In genomic region chr6:39113788-39114187, GRCh38 we compare ENCODE assay signal across 9 cellular contexts. TPM values are rescaled to one million over a fixed set of nuclear protein-coding genes. Genes with fewer than 3 reads are reported as not detected.
A peak's percentile ranks its signal among the peaks of the same experiment; 100 is the strongest.
DNase-seq lines count a peak whose midpoint lies in the region; ATAC-seq and TF ChIP-seq lines count a peak whose summit lies in the region.
"Had no signal": no experiment of that assay in that cellular context is flagged by ENCODE, and none has a peak within 500 bp of the region (broad histone marks: within the 10 kb centered on the region; RNA-seq: fewer than 3 reads in every experiment).

No MANE protein-coding gene starts in this region.

- H3K9me3 ChIP-seq in CD8-positive, alpha-beta T cell (ENCODE audit: low read length), result no peaks in the 10 kb centered on the region

- no peak overlapping the region for H3K27ac ChIP-seq in CD8-positive, alpha-beta T cell (ENCODE audit: low read depth, low read length)

- H3K27me3 ChIP-seq in CD8-positive, alpha-beta T cell (ENCODE audit: insufficient read depth, low read length), result no peaks in the 10 kb centered on the region

- peaks cover 23% of the 10 kb centered on the region for H3K36me3 Mint-ChIP-seq in CD8-positive, alpha-beta T cell
- peaks cover 7% of the 10 kb centered on the region for H3K36me3 Mint-ChIP-seq in central memory CD8-positive, alpha-beta T cell (ENCODE audit: insufficient read depth)
- peaks cover 22% of the 10 kb centered on the region for H3K36me3 Mint-ChIP-seq in nephron progenitor cell (ENCODE audit: low read depth)

- ATAC-seq in CD8-positive, alpha-beta T cell, result no peak
- no peak for ATAC-seq in central memory CD8-positive, alpha-beta T cell (replicated peaks; ENCODE audit: extremely low read depth, poor library complexity, severe bottlenecking)
- no peak for ATAC-seq in esophagus mucosa

- CTCF ChIA-PET in CD8-positive, alpha-beta T cell (lab: Charles Lee), result interaction anchor here (2.0 kb wide), 1 partner anchor 11 kb away, joined by 7 read pairs; no protein-coding TSS in a partner anchor

- H3K36me3 ChIP-seq in CD8-positive, alpha-beta T cell (ENCODE audit: insufficient read depth, low read length), result no peaks in the 10 kb centered on the region

- peak overlapping the region; percentile 71 for H3K4me3 ChIP-seq in CD8-positive, alpha-beta T cell (ENCODE audit: low read depth, low read length)

- POLR2A ChIA-PET in CD8-positive, alpha-beta T cell (lab: Charles Lee), result no interaction called here

- DNase-seq in CD8-positive, alpha-beta T cell, result no peak
- DNase-seq in KBM-7 (peak; percentile 14), nephron progenitor cell (no peak), iPS-NIHi7 (ENCODE audit: extremely low spot score) (no peak), medulla oblongata (ENCODE audit: extremely low spot score) (no peak), UCSD-AML1 (lab: John Stamatoyannopoulos, UW; ENCODE audit: unreplicated experiment) (no peak)
- DNase-seq in central memory CD8-positive, alpha-beta T cell (ENCODE audit: low spot score in 2 of 2), result no peak
- DNase-seq: T1000 had no signal

- no peak for TF ChIP-seq CTCF in CD8-positive, alpha-beta T cell (IDR thresholded peaks at IDR 0.05)
- TF ChIP-seq CTCF in nephron progenitor cell (IDR thresholded peaks at IDR 0.05), result no peak

- H3K27ac Mint-ChIP-seq in CD8-positive, alpha-beta T cell, result peak overlapping the region; percentile 98
- H3K27ac Mint-ChIP-seq in central memory CD8-positive, alpha-beta T cell (ENCODE audit: low read depth), result peak overlapping the region; percentile 95
- no peak overlapping the region for H3K27ac Mint-ChIP-seq in nephron progenitor cell

- peaks cover 45% of the 10 kb centered on the region for H3K4me1 ChIP-seq in CD8-positive, alpha-beta T cell (ENCODE audit: insufficient read depth, low read length)

- intact Hi-C loops in CD8-positive, alpha-beta T cell (cut with DNase I, micrococcal nuclease), result loop anchor here (2.0 to 10.0 kb wide), 6 partner anchors 113 to 1679 kb away; partner anchors contain the start of genes GLO1 (in 2 of the 2) and CMTR1 (in 1 of the 2)

- no peaks in the 10 kb centered on the region for H3K27me3 Mint-ChIP-seq in CD8-positive, alpha-beta T cell (ENCODE audit: low read depth)
- no peaks in the 10 kb centered on the region for H3K27me3 Mint-ChIP-seq in central memory CD8-positive, alpha-beta T cell
- peaks cover 12% of the 10 kb centered on the region for H3K27me3 Mint-ChIP-seq in nephron progenitor cell (ENCODE audit: low read depth, poor library complexity)

- in situ Hi-C loops in KBM-7 (cut with MboI; ENCODE audit: low pct_unique_long_range_greater_than_20kb, low sequenced_read_pairs), result no loop called here

- no peaks in the 10 kb centered on the region for H3K9me3 Mint-ChIP-seq in CD8-positive, alpha-beta T cell
- no peaks in the 10 kb centered on the region for H3K9me3 Mint-ChIP-seq in central memory CD8-positive, alpha-beta T cell
- H3K9me3 Mint-ChIP-seq in nephron progenitor cell, result no peaks in the 10 kb centered on the region

- H3K4me3 Mint-ChIP-seq in CD8-positive, alpha-beta T cell, result peak overlapping the region; percentile 96
- H3K4me3 Mint-ChIP-seq in central memory CD8-positive, alpha-beta T cell, result peak overlapping the region; percentile 91
- peak overlapping the region; percentile 93 for H3K4me3 Mint-ChIP-seq in nephron progenitor cell

- peaks cover 60% of the 10 kb centered on the region for H3K4me1 Mint-ChIP-seq in CD8-positive, alpha-beta T cell (ENCODE audit: low read depth)
- peaks cover 35% of the 10 kb centered on the region for H3K4me1 Mint-ChIP-seq in central memory CD8-positive, alpha-beta T cell
- peaks cover 34% of the 10 kb centered on the region for H3K4me1 Mint-ChIP-seq in nephron progenitor cell

RNA-seq across cellular contexts. Expression of gene SAYSD1, which starts 1.2 kb away (rescaled TPM):
- 10 to 100 TPM; 21.8 to 24.3 TPM for total RNA-seq in CD8-positive, alpha-beta T cell
- 8.9 TPM for total RNA-seq in esophagus mucosa
